12 cellular contexts compared by ENCODE assay signal in the genomic region with DNA sequence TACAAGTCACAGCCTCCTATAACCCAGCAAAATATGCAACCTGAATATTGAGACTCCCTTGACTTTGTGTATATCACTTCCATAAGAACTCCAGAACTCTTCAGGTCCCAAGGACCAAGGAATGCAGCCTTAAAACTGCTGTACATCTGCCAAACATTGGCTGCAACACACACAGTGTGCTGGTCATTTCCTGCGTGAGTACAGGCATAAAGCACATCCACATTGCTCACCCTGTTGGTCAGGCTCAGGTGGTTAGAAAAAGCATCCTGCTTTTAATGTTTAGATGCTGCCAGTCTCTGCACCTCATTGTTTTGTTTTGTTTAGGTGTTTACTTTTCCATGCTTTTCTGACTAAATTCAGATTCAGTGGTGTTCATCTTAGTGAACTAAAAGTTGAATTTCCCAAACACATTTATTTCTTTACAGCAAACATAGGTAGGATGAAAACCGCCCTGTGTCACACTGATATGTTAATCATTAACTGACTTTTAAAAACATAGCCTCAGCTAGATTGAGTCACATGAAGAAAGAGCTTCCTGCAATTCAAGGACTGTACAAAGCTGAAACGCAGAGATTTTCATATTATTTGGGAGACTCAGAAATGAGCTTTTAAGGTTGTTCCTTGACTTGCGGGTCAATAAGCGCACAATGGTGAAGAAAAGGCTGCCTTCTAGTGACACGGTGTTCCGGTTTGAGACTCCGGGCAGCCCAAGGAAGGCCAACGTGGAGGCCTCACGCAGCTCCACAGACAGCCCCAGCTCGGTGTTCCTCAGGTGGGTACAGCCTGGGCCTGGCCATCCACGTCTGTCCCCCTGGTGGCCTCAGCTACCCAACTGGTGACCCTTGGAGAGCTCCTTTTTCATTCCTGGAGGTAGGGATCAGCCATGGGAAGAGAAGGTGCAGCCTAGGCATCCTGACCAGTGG. TPM values are rescaled to one million over a fixed set of nuclear protein-coding genes. Genes with fewer than 3 reads are reported as not detected.
DNase-seq lines count a peak whose midpoint lies in the region; ATAC-seq and TF ChIP-seq lines count a peak whose summit lies in the region.
"Had no signal": no experiment of that assay in that cellular context is flagged by ENCODE, and none has a peak within 500 bp of the region (broad histone marks: within the 10 kb centered on the region; RNA-seq: fewer than 3 reads in every experiment).

No MANE protein-coding gene starts in this region.

- H3K9me3 ChIP-seq in spleen = no peaks in the 10 kb centered on the region
- H3K9me3 ChIP-seq: esophagus squamous epithelium had no signal

- TF ChIP-seq POLR2A in spleen (IDR thresholded peaks at IDR 0.05) = no peak

- no peaks in the 10 kb centered on the region for H3K27me3 ChIP-seq in spleen (replicated peaks in 1 of 7)
- H3K27me3 ChIP-seq: esophagus squamous epithelium had no signal

- H3K27ac Mint-ChIP-seq in HFFc6 = peak overlapping the region; percentile 77
- H3K27ac Mint-ChIP-seq: activated T-cell treated with anti-CD3 and anti-CD28 coated beads, Interleukin-2, amount 50 U/mL, for 24 hours; stimulated activated naive B cell treated with anti-CD40 and anti-IgM and Interleukin-4, amounts not matched to agents 10 μg/mL and 1 μg/mL and 100 μg/mL, for 72 hours had no signal

- WGBS in spleen, 5 donors = 90 to 94% (median 91%) methylated on average over 12 of the region's 12 CpGs

- ATAC-seq in left lobe of liver = peak; percentile 67
- ATAC-seq: stimulated activated naive B cell treated with anti-CD40 and anti-IgM and Interleukin-4, amounts not matched to agents 10 μg/mL and 1 μg/mL and 100 μg/mL, for 72 hours had no signal

- no peak for TF ChIP-seq CTCF in HFFc6 (IDR thresholded peaks at IDR 0.05)
- TF ChIP-seq CTCF in spleen (IDR thresholded peaks at IDR 0.05 in 8 of 11, conservative IDR thresholded peaks at IDR 0.05 in 3 of 11) = no peak

- no peak overlapping the region for H3K4me3 ChIP-seq in spleen
- H3K4me3 ChIP-seq: esophagus squamous epithelium had no signal

- no peaks in the 10 kb centered on the region for H3K9me3 Mint-ChIP-seq in HFFc6
- H3K9me3 Mint-ChIP-seq: activated T-cell treated with anti-CD3 and anti-CD28 coated beads, Interleukin-2, amount 50 U/mL, for 24 hours; stimulated activated naive B cell treated with anti-CD40 and anti-IgM and Interleukin-4, amounts not matched to agents 10 μg/mL and 1 μg/mL and 100 μg/mL, for 72 hours had no signal

- H3K27ac ChIP-seq in spleen = no peak overlapping the region

- H3K4me1 ChIP-seq in spleen = peaks cover 0 to 4% (median 0%) of the 10 kb centered on the region in 6 donors

- no peaks in the 10 kb centered on the region for H3K36me3 ChIP-seq in spleen
- H3K36me3 ChIP-seq: esophagus squamous epithelium had no signal

- H3K36me3 Mint-ChIP-seq in HFFc6 (ENCODE audit: low read depth) = no peaks in the 10 kb centered on the region
- H3K36me3 Mint-ChIP-seq: stimulated activated naive B cell treated with anti-CD40 and anti-IgM and Interleukin-4, amounts not matched to agents 10 μg/mL and 1 μg/mL and 100 μg/mL, for 72 hours had no signal

- H3K4me3 Mint-ChIP-seq in HFFc6 = peak overlapping the region; percentile 10; the same call in 1 of the 2 replicates
- H3K4me3 Mint-ChIP-seq: activated T-cell treated with anti-CD3 and anti-CD28 coated beads, Interleukin-2, amount 50 U/mL, for 24 hours; stimulated activated naive B cell treated with anti-CD40 and anti-IgM and Interleukin-4, amounts not matched to agents 10 μg/mL and 1 μg/mL and 100 μg/mL, for 72 hours had no signal

- intact Hi-C loops in spleen (cut with DNase I; ENCODE audit: low total_unique reads) = no loop called here

- H3K4me1 Mint-ChIP-seq in HFFc6 (ENCODE audit: low read depth) = peaks cover 79% of the 10 kb centered on the region

- H3K27me3 Mint-ChIP-seq in HFFc6 (ENCODE audit: insufficient read depth) = no peaks in the 10 kb centered on the region
- H3K27me3 Mint-ChIP-seq: activated T-cell treated with anti-CD3 and anti-CD28 coated beads, Interleukin-2, amount 50 U/mL, for 24 hours had no signal

- peak; percentile 42 for DNase-seq in A172 (ENCODE audit: low spot score)
- DNase-seq in HFFc6 = peak; percentile 66
- DNase-seq in astrocyte of the hippocampus (ENCODE audit: low read depth, low spot score) = peak; percentile 57
- DNase-seq in left lobe of liver (ENCODE audit: low spot score) = peak; percentile 59
- DNase-seq in occipital lobe (lab: John Stamatoyannopoulos, UW) = no peak
- DNase-seq in central memory CD4-positive, alpha-beta T cell = no peak
- DNase-seq in spleen = no peak
- no peak for DNase-seq in GM19238 (ENCODE audit: insufficient read length, low spot score)
- DNase-seq: activated T-cell treated with anti-CD3 and anti-CD28 coated beads, Interleukin-2, amount 50 U/mL, for 24 hours; esophagus squamous epithelium; NCI-H1417 treated with DMSO at 0.1 percent for 48 hours; stimulated activated naive B cell treated with anti-CD40 and anti-IgM and Interleukin-4, amounts not matched to agents 10 μg/mL and 1 μg/mL and 100 μg/mL, for 72 hours had no signal

RNA-seq across cellular contexts. Expression of a gene that starts 52.2 kb away (rescaled TPM):
- total RNA-seq in A172 (2014; rRNA removed; shearing (Covaris generic)) = 4.8 and 11.2 TPM in 2 replicates
- total RNA-seq in HFFc6 (2021; fragmentation: NEBNext Ultra II Directional; extraction: Animal tissue kit (Norgen Biotek cat#: 25700)) = 100 to 1,000 TPM in 2 of 6 experiments, 10 to 100 TPM in 4; 69.2 to 154 (median 80.5) TPM
- 18.7 TPM for total RNA-seq in left lobe of liver
- total RNA-seq in occipital lobe = 11.2 TPM
- 10 to 100 TPM in 5 of 7 donors, 1 to 10 TPM in 2; 5.3 to 28.7 (median 12.1) TPM for total RNA-seq in spleen
- 1 to 10 TPM; 3.0 to 4.5 (median 3.6) TPM for polyA plus RNA-seq in spleen

Comparison
In these comparisons a context has a peak if more than half of its experiments do, and no peak if none do; other contexts are left out.
1. DNase-seq: peak in A172 (single experiment), HFFc6 (single experiment), astrocyte of the hippocampus (single experiment) and left lobe of liver (single experiment); none in occipital lobe (single experiment), central memory CD4-positive, alpha-beta T cell (single experiment), spleen (single experiment) and GM19238 (single experiment).